Comparison of ENCODE assay signal across 11 cellular contexts in genomic region chr1:184954232-184954995, GRCh38. TPM values are rescaled to one million over a fixed set of nuclear protein-coding genes. Genes with fewer than 3 reads are reported as not detected.
DNase-seq lines count a peak whose midpoint lies in the region; ATAC-seq, FAIRE-seq and TF ChIP-seq lines count a peak whose summit lies in the region.
"Had no signal": no experiment of that assay in that cellular context is flagged by ENCODE, and none has a peak within 500 bp of the region (broad histone marks: within the 10 kb centered on the region; RNA-seq: fewer than 3 reads in every experiment).

No MANE protein-coding gene starts in this region.

- H3K9me3 ChIP-seq in PC-3 (ENCODE audit: low read length) (no peaks in the 10 kb centered on the region), skeletal muscle tissue (ENCODE audit: control insufficient read depth in 3 of 3, low read length in 3 of 3) (no peaks in the 10 kb centered on the region)

- no peaks in the 10 kb centered on the region for H3K36me3 Mint-ChIP-seq in activated CD4-positive, alpha-beta T cell treated with anti-CD3 and anti-CD28 coated beads for 36 hours (ENCODE audit: low read depth)
- H3K36me3 Mint-ChIP-seq in effector memory CD8-positive, alpha-beta T cell (ENCODE audit: insufficient read depth), result peaks cover 14% of the 10 kb centered on the region

- peaks cover 20% of the 10 kb centered on the region for H3K4me1 Mint-ChIP-seq in activated CD4-positive, alpha-beta T cell treated with anti-CD3 and anti-CD28 coated beads for 36 hours
- peaks cover 30 to 59% of the 10 kb centered on the region in 2 donors for H3K4me1 Mint-ChIP-seq in effector memory CD8-positive, alpha-beta T cell (ENCODE audit: low read depth in 2 of 2)

- no peak for TF ChIP-seq POLR2A in GM12891 (IDR thresholded peaks at IDR 0.05; ENCODE audit: low read depth, low read length)

- DNase-seq in activated CD4-positive, alpha-beta T cell treated with anti-CD3 and anti-CD28 coated beads for 36 hours, result no peak
- no peak for DNase-seq in activated CD4-positive, alpha-beta T cell treated with anti-CD3 and anti-CD28 coated beads for 1 hour
- DNase-seq in PC-3 (no peak), left lobe of liver (ENCODE audit: low spot score) (no peak), GM12891 (ENCODE audit: insufficient read length, low spot score) (no peak), NCI-H82 treated with DMSO at 0.1 percent for 48 hours (lab: John Stamatoyannopoulos, UW; ENCODE audit: unreplicated experiment) (no peak)
- DNase-seq in effector memory CD8-positive, alpha-beta T cell, result no peak

- no peaks in the 10 kb centered on the region for H3K9me2 ChIP-seq in PC-3 (replicated peaks; ENCODE audit: low read length)

- peak overlapping the region; percentile 65 for H3K27ac Mint-ChIP-seq in activated CD4-positive, alpha-beta T cell treated with anti-CD3 and anti-CD28 coated beads for 36 hours
- peak overlapping the region; percentile 27 to 81 for H3K27ac Mint-ChIP-seq in effector memory CD8-positive, alpha-beta T cell
- H3K27ac Mint-ChIP-seq: B cell, nephron had no signal

- H3K4me3 ChIP-seq in PC-3 (ENCODE audit: low read length) (no peak overlapping the region), skeletal muscle tissue (ENCODE audit: low read length in 3 of 3) (no peak overlapping the region)

- H3K36me3 ChIP-seq in PC-3 (ENCODE audit: low read depth, low read length) (no peaks in the 10 kb centered on the region), skeletal muscle tissue (ENCODE audit: control insufficient read depth in 3 of 3, insufficient read depth in 3 of 3, low read length in 3 of 3) (no peaks in the 10 kb centered on the region)

- no peaks in the 10 kb centered on the region for H3K79me2 ChIP-seq in PC-3 (ENCODE audit: low read length)

- H3K27ac ChIP-seq in PC-3 (ENCODE audit: low read length), result peak overlapping the region; percentile 33
- H3K27ac ChIP-seq in skeletal muscle tissue (ENCODE audit: low read depth, low read length), result peak overlapping the region; percentile 9

- no peaks in the 10 kb centered on the region for H3K27me3 Mint-ChIP-seq in activated CD4-positive, alpha-beta T cell treated with anti-CD3 and anti-CD28 coated beads for 36 hours
- no peaks in the 10 kb centered on the region for H3K27me3 Mint-ChIP-seq in effector memory CD8-positive, alpha-beta T cell
- H3K27me3 Mint-ChIP-seq: B cell had no signal

- no TSS peak for BruUV-seq in PC-3 (replicated peaks; lab: Mats Ljungman, UMichigan)

- H3K4me2 ChIP-seq in PC-3 (ENCODE audit: low read length), result peak overlapping the region; percentile 53; the same call in 1 of the 2 replicates

- no peaks in the 10 kb centered on the region for H3F3A ChIP-seq in PC-3 (ENCODE audit: low read length, unreplicated experiment)

- CTCF ChIA-PET in activated CD4-positive, alpha-beta T cell treated with anti-CD3 and anti-CD28 coated beads for 36 hours (lab: Charles Lee), result interaction anchor here (1.0 kb wide), 1 partner anchor 11 kb away, joined by 3 read pairs; no protein-coding TSS in a partner anchor
- CTCF ChIA-PET in PC-3 (lab: Charles Lee), result no interaction called here

- FAIRE-seq in GM12891 (lab: Jason Lieb, UNC), result no peak
- FAIRE-seq: frontal cortex had no signal

- POLR2A ChIA-PET in activated CD4-positive, alpha-beta T cell treated with anti-CD3 and anti-CD28 coated beads for 36 hours (lab: Charles Lee), result no interaction called here
- POLR2A ChIA-PET in PC-3 (lab: Charles Lee; ENCODE audit: unreplicated experiment), result no interaction called here

- TF ChIP-seq CTCF in PC-3 (conservative IDR thresholded peaks at IDR 0.05; ENCODE audit: low read depth, low read length), result peak; percentile 29; the same call in 1 of the 2 replicates

- H2AFZ ChIP-seq in PC-3 (ENCODE audit: low read length), result no peak overlapping the region

- no peaks in the 10 kb centered on the region for H4K20me1 ChIP-seq in PC-3 (ENCODE audit: low read length)

- H3K4me1 ChIP-seq in PC-3 (ENCODE audit: insufficient read depth, low read length) (peaks cover 17% of the 10 kb centered on the region), skeletal muscle tissue (ENCODE audit: control insufficient read depth in 3 of 3, insufficient read depth in 3 of 3, low read length in 3 of 3) (peaks cover 7 to 21% (median 11%) of the 10 kb centered on the region in 3 donors)

- ATAC-seq in activated CD4-positive, alpha-beta T cell treated with anti-CD3 and anti-CD28 coated beads for 36 hours, result peak; percentile 29
- ATAC-seq in PC-3 (no peak), left lobe of liver (no peak)
- peak; percentile 46 for ATAC-seq in effector memory CD8-positive, alpha-beta T cell (replicated peaks)

- H3K4me3 Mint-ChIP-seq in activated CD4-positive, alpha-beta T cell treated with anti-CD3 and anti-CD28 coated beads for 36 hours, result peak overlapping the region; percentile 40
- H3K4me3 Mint-ChIP-seq in effector memory CD8-positive, alpha-beta T cell, result peak overlapping the region; percentile 4 to 65
- H3K4me3 Mint-ChIP-seq: B cell, nephron had no signal

- intact Hi-C loops in activated CD4-positive, alpha-beta T cell treated with anti-CD3 and anti-CD28 coated beads for 36 hours (cut with DNase I, micrococcal nuclease), result no loop called here
- intact Hi-C loops in PC-3 (cut with micrococcal nuclease), result loop anchor here (10.0 kb wide), 1 partner anchor 50 kb away; no protein-coding TSS in a partner anchor

- no peak overlapping the region for H3K9ac ChIP-seq in PC-3 (ENCODE audit: low read length)
- H3K9ac ChIP-seq in skeletal muscle tissue (ENCODE audit: low read depth in 1 of 3, low read length in 3 of 3), result no peak overlapping the region

- H3K27me3 ChIP-seq in PC-3 (ENCODE audit: low read length) (no peaks in the 10 kb centered on the region), skeletal muscle tissue (ENCODE audit: control insufficient read depth in 3 of 3, insufficient read depth in 3 of 3, low read length in 3 of 3) (no peaks in the 10 kb centered on the region)

- no peaks in the 10 kb centered on the region for H3K9me3 Mint-ChIP-seq in activated CD4-positive, alpha-beta T cell treated with anti-CD3 and anti-CD28 coated beads for 36 hours (ENCODE audit: low read depth)
- no peaks in the 10 kb centered on the region for H3K9me3 Mint-ChIP-seq in effector memory CD8-positive, alpha-beta T cell
- H3K9me3 Mint-ChIP-seq: nephron had no signal

TF ChIP-seq in GM12891, 5 proteins besides CTCF, POLR2A, EP300 and RAD21:
- no peak for TF ChIP-seq POLR2AphosphoS5 (IDR thresholded peaks at IDR 0.05; ENCODE audit: low read depth, low read length)
- TF ChIP-seq TAF1 (IDR thresholded peaks at IDR 0.05; ENCODE audit: low read depth, low read length), result no peak
- no peak for TF ChIP-seq SPI1 (IDR thresholded peaks at IDR 0.05; ENCODE audit: low read depth, low read length)
- TF ChIP-seq PAX5 (IDR thresholded peaks at IDR 0.05; ENCODE audit: insufficient read depth, low read length, severe bottlenecking), result no peak
- no peak for TF ChIP-seq POU2F2 (IDR thresholded peaks at IDR 0.05; ENCODE audit: low read depth, low read length)

RNA-seq across cellular contexts. Expression of gene NIBAN1, which starts 19.9 kb away (rescaled TPM):
- total RNA-seq in activated CD4-positive, alpha-beta T cell treated with anti-CD3 and anti-CD28 coated beads for 36 hours, result 10 to 100 TPM; 18.6 to 19.7 TPM
- 6.9 and 8.2 TPM in 2 replicates for total RNA-seq in PC-3 (2014; rRNA removed)
- 68.4 TPM for total RNA-seq in skeletal muscle tissue
- total RNA-seq in left lobe of liver, result 0.96 TPM
- 17.5 TPM for polyA plus RNA-seq in GM12891 (2012; ENCODE audit: low read depth, missing spikeins)

Comparison
In these comparisons a context has a peak if more than half of its experiments do, and no peak if none do; other contexts are left out.
1. ATAC-seq: peak in activated CD4-positive, alpha-beta T cell treated with anti-CD3 and anti-CD28 coated beads for 36 hours (single experiment) and effector memory CD8-positive, alpha-beta T cell (single experiment); none in PC-3 (single experiment) and left lobe of liver (single experiment).